1 cellular context compared by ENCODE assay signal in the genomic region with DNA sequence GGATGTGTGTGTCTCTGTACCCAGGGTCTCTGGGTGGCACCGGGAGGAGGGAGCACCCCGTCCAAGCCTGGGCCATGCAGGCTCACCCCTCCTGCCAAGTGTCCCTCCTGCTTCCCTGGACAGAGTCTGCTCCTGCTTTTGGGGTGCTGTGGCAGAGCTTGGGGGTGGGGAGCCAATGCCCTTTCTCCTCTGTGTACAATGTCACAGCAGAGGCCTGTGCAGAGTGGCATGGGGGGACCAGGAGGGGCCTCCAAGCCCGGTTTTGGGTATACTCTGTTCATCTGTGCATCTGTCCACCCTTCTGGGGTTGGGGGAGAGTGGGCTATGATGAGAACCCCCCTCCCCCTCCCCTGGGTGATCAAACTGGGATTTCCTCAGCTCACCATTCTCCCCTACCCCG.
TF ChIP-seq lines count a peak whose summit lies in the region.

No MANE protein-coding gene starts in this region.

TF ChIP-seq in H1, 55 proteins besides CTCF, POLR2A, EP300 and RAD21:
- TF ChIP-seq KDM4A (IDR thresholded peaks at IDR 0.05; ENCODE audit: low read depth, low read length, severe bottlenecking) (no peak), CEBPB (IDR thresholded peaks at IDR 0.05; ENCODE audit: low read depth, low read length) (no peak), CTBP2 (IDR thresholded peaks at IDR 0.05; ENCODE audit: borderline replicate concordance, insufficient read depth, insufficient read length, low read length) (no peak), BRCA1 (IDR thresholded peaks at IDR 0.05; ENCODE audit: low read depth, low read length) (no peak), TAF1 (IDR thresholded peaks at IDR 0.05; ENCODE audit: low read depth, low read length) (no peak), ZNF274 (IDR thresholded peaks at IDR 0.05; ENCODE audit: borderline replicate concordance, extremely low read depth, low read length) (no peak)
- TF ChIP-seq, protein P1, sequence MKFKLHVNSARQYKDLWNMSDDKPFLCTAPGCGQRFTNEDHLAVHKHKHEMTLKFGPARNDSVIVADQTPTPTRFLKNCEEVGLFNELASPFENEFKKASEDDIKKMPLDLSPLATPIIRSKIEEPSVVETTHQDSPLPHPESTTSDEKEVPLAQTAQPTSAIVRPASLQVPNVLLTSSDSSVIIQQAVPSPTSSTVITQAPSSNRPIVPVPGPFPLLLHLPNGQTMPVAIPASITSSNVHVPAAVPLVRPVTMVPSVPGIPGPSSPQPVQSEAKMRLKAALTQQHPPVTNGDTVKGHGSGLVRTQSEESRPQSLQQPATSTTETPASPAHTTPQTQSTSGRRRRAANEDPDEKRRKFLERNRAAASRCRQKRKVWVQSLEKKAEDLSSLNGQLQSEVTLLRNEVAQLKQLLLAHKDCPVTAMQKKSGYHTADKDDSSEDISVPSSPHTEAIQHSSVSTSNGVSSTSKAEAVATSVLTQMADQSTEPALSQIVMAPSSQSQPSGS (IDR thresholded peaks at IDR 0.05; ENCODE audit: low read length), result no peak
